17 cellular contexts compared by ENCODE assay signal in genomic region chr5:122259995-122260394, GRCh38. TPM values are rescaled to one million over a fixed set of nuclear protein-coding genes. Genes with fewer than 3 reads are reported as not detected.
A peak's percentile ranks its signal among the peaks of the same experiment; 100 is the strongest.
DNase-seq lines count a peak whose midpoint lies in the region; ATAC-seq and TF ChIP-seq lines count a peak whose summit lies in the region.
"Had no signal": no experiment of that assay in that cellular context is flagged by ENCODE, and none has a peak within 500 bp of the region (broad histone marks: within the 10 kb centered on the region; RNA-seq: fewer than 3 reads in every experiment).

No MANE protein-coding gene starts in this region.

- H4K20me1 ChIP-seq in SK-N-SH (ENCODE audit: insufficient read depth), result no peaks in the 10 kb centered on the region

- H3K4me1 ChIP-seq in SK-N-SH (ENCODE audit: control insufficient read depth in 1 of 2, insufficient read depth in 2 of 2, low read depth in 1 of 2, low read length in 1 of 2) (no peaks in the 10 kb centered on the region), aorta (ENCODE audit: control insufficient read depth in 1 of 2, insufficient read depth in 2 of 2, low read length in 2 of 2) (no peaks in the 10 kb centered on the region), A673 (ENCODE audit: insufficient read depth, low read length, poor library complexity, severe bottlenecking) (no peaks in the 10 kb centered on the region)
- H3K4me1 ChIP-seq: heart left ventricle, prostate gland had no signal

- H3K36me3 ChIP-seq in SK-N-SH (replicated peaks in 1 of 2; ENCODE audit: control insufficient read depth in 1 of 2, insufficient read depth in 2 of 2, low read length in 1 of 2) (no peaks in the 10 kb centered on the region), aorta (ENCODE audit: control insufficient read depth in 1 of 2, insufficient read depth in 2 of 2, low read length in 1 of 2) (no peaks in the 10 kb centered on the region), A673 (ENCODE audit: insufficient read depth, low read length, poor library complexity, severe bottlenecking) (no peaks in the 10 kb centered on the region)
- H3K36me3 ChIP-seq: heart left ventricle, prostate gland had no signal

- no peaks in the 10 kb centered on the region for H3K79me2 ChIP-seq in SK-N-SH (ENCODE audit: insufficient read depth)

- TF ChIP-seq EP300 in SK-N-SH (IDR thresholded peaks at IDR 0.05; ENCODE audit: borderline replicate concordance in 1 of 2, low read depth in 1 of 2, low read length in 1 of 2), result no peak

- no peaks in the 10 kb centered on the region for H3F3A ChIP-seq in SK-N-SH (replicated peaks; ENCODE audit: insufficient read depth)

- POLR2A ChIA-PET in SK-N-SH (lab: Yijun Ruan, JAX), result no interaction called here
- POLR2A ChIA-PET in A673 (lab: Charles Lee; ENCODE audit: low non-redundant PET), result no interaction called here

- H3K9me3 ChIP-seq in SK-N-SH (no peaks in the 10 kb centered on the region; the same call in 1 of the 2 replicates), aorta (ENCODE audit: control insufficient read depth, low read length) (peaks cover 1% of the 10 kb centered on the region), A673 (ENCODE audit: low read depth, low read length, poor library complexity, severe bottlenecking) (peaks cover 20% of the 10 kb centered on the region)
- H3K9me3 ChIP-seq: prostate gland had no signal

- DNase-seq in SK-N-SH (no peak), amniotic epithelial cell (ENCODE audit: low read depth) (peak; percentile 87), hepatic stellate cell (ENCODE audit: low spot score) (peak; percentile 2), aorta (peak in 1 of 2 donors; percentile 51), omental fat pad (ENCODE audit: low spot score) (no peak), A673 (ENCODE audit: low spot score) (no peak), GM19240 (ENCODE audit: insufficient read length, low spot score) (no peak)
- DNase-seq: activated CD8-positive, alpha-beta T cell treated with anti-CD3 and anti-CD28 coated beads, Interleukin-2, amount 10 ng/mL, durations not matched to agents 7 days and 5 days; activated naive CD4-positive, alpha-beta T cell treated with anti-CD3 and anti-CD28 coated beads, Interleukin-2, amount 10 ng/mL, durations not matched to agents 7 days and 5 days; cortex of kidney; heart left ventricle; NCI-H2081; NK-92 treated with Interleukin-12 subunit alpha and Interleukin-12 subunit beta, amount 100 ng/mL, for 24 hours; stimulated activated CD4-positive, alpha-beta T cell treated with anti-CD3 and anti-CD28 coated beads, Interleukin-4, amount 100 ng/mL, for 4 hours; T-cell had no signal

- CTCF ChIA-PET in SK-N-SH (lab: Yijun Ruan, JAX) (no interaction called here), A673 (lab: Charles Lee) (no interaction called here)

- no TSS peak for BruUV-seq in A673 (replicated peaks; lab: Mats Ljungman, UMichigan)

- H3K9me2 ChIP-seq in SK-N-SH, result no peaks in the 10 kb centered on the region

- no peak overlapping the region for H3K27ac ChIP-seq in SK-N-SH (ENCODE audit: low read depth in 2 of 2, low read length in 1 of 2)
- H3K27ac ChIP-seq in aorta (ENCODE audit: low read depth in 1 of 2, low read length in 2 of 2), result no peak overlapping the region
- H3K27ac ChIP-seq in A673 (ENCODE audit: low read depth, low read length, poor library complexity, severe bottlenecking), result no peak overlapping the region
- H3K27ac ChIP-seq: heart left ventricle, prostate gland had no signal

- intact Hi-C loops in aorta (cut with DNase I), result no loop called here
- intact Hi-C loops in A673 (cut with micrococcal nuclease; ENCODE audit: unreplicated experiment), result no loop called here

- no peak overlapping the region for H3K4me2 ChIP-seq in SK-N-SH

- no peaks in the 10 kb centered on the region for H3K27me3 ChIP-seq in SK-N-SH (ENCODE audit: insufficient read depth)
- H3K27me3 ChIP-seq in aorta (ENCODE audit: control insufficient read depth in 1 of 2, insufficient read depth in 2 of 2, low read length in 1 of 2), result no peaks in the 10 kb centered on the region
- H3K27me3 ChIP-seq in A673 (replicated peaks; ENCODE audit: insufficient read depth, low read depth, low read length, poor library complexity), result no peaks in the 10 kb centered on the region
- H3K27me3 ChIP-seq: heart left ventricle had no signal

- 14% methylated on average over 1 of the region's 3 CpGs for WGBS in SK-N-SH (ENCODE audit: low lambda C conversion rate)
- 5 to 11% methylated on average over 3 of the region's 3 CpGs for WGBS in aorta, 2 donors

- no peak for TF ChIP-seq RAD21 in SK-N-SH (IDR thresholded peaks at IDR 0.05; ENCODE audit: low read length)

- H2AFZ ChIP-seq in SK-N-SH (ENCODE audit: low read depth), result no peak overlapping the region

- ATAC-seq in SK-N-SH treated with all-trans-retinoic acid at 6 μM for 48 hours (peak; percentile 46; the same call in 1 of the 3 replicates), aorta (ENCODE audit: low FRiP score) (peak; percentile 56), omental fat pad (ENCODE audit: low FRiP score) (no peak)
- ATAC-seq: activated CD8-positive, alpha-beta T cell treated with anti-CD3 and anti-CD28 coated beads, Interleukin-2, amount 10 ng/mL, durations not matched to agents 7 days and 5 days; heart left ventricle; T-cell had no signal

- H3K4me3 ChIP-seq in SK-N-SH (ENCODE audit: low read depth in 2 of 2, low read length in 1 of 2), result no peak overlapping the region
- no peak overlapping the region for H3K4me3 ChIP-seq in aorta (ENCODE audit: low read length in 2 of 2)
- H3K4me3 ChIP-seq in A673 (ENCODE audit: low read depth, low read length, poor library complexity, severe bottlenecking), result no peak overlapping the region
- H3K4me3 ChIP-seq: heart left ventricle, prostate gland had no signal

- no peak overlapping the region for H3K9ac ChIP-seq in SK-N-SH

- TF ChIP-seq CTCF in SK-N-SH (IDR thresholded peaks at IDR 0.05), result no peak
- no peak for TF ChIP-seq CTCF in omental fat pad (IDR thresholded peaks at IDR 0.05)
- no peak for TF ChIP-seq CTCF in A673 (conservative IDR thresholded peaks at IDR 0.05; ENCODE audit: low read depth, low read length)

TF ChIP-seq in SK-N-SH treated with all-trans-retinoic acid at 6 μM for 48 hours, 23 proteins besides CTCF, POLR2A, EP300 and RAD21 (continues in another document):
- TF ChIP-seq SNAI2 (CRISPR knock-in tag; IDR thresholded peaks at IDR 0.05) (no peak), ZFP3 (CRISPR knock-in tag; IDR thresholded peaks at IDR 0.05) (no peak), ZNF565 (CRISPR knock-in tag; conservative IDR thresholded peaks at IDR 0.05; ENCODE audit: low read depth) (no peak), OSR1 (CRISPR knock-in tag; IDR thresholded peaks at IDR 0.05) (no peak), CSRNP3 (CRISPR knock-in tag; IDR thresholded peaks at IDR 0.05) (no peak), BACH2 (CRISPR knock-in tag; IDR thresholded peaks at IDR 0.05; ENCODE audit: borderline replicate concordance) (no peak)

TF ChIP-seq in SK-N-SH, 30 proteins besides CTCF, POLR2A, EP300 and RAD21:
- TF ChIP-seq EZH2phosphoT487 (IDR thresholded peaks at IDR 0.05; ENCODE audit: borderline replicate concordance, low read depth) (no peak), SMC3 (IDR thresholded peaks at IDR 0.05; ENCODE audit: low read depth, low read length) (no peak), FOXM1 (IDR thresholded peaks at IDR 0.05; ENCODE audit: low read depth) (no peak), GABPA (IDR thresholded peaks at IDR 0.05; ENCODE audit: low read depth) (no peak), FOSL2 (IDR thresholded peaks at IDR 0.05; ENCODE audit: borderline replicate concordance, low read depth) (no peak), NRF1 (IDR thresholded peaks at IDR 0.05; ENCODE audit: low read depth, low read length) (no peak), TCF12 (IDR thresholded peaks at IDR 0.05) (no peak), RCOR1 (IDR thresholded peaks at IDR 0.05; ENCODE audit: low read length) (no peak), TEAD4 (IDR thresholded peaks at IDR 0.05; ENCODE audit: borderline replicate concordance, insufficient read depth) (no peak), MXI1 (IDR thresholded peaks at IDR 0.05; ENCODE audit: low read depth, low read length) (no peak), RXRA (IDR thresholded peaks at IDR 0.05; ENCODE audit: borderline replicate concordance, low read depth) (no peak), PBX3 (IDR thresholded peaks at IDR 0.05) (no peak), MEF2A (IDR thresholded peaks at IDR 0.05; ENCODE audit: borderline replicate concordance, low read depth) (no peak), RFX5 (IDR thresholded peaks at IDR 0.05; ENCODE audit: low read length) (no peak), JUND (IDR thresholded peaks at IDR 0.05) (no peak), NFIC (IDR thresholded peaks at IDR 0.05; ENCODE audit: borderline replicate concordance) (no peak)

RNA-seq across cellular contexts. Expression of gene SNCAIP, which starts 52.0 kb away (rescaled TPM):
- polyA plus RNA-seq in SK-N-SH (2012; rRNA removed), result 0.08 TPM in 1 of 2 replicates, not detected in the other
- 0.08 and 0.09 TPM in 2 replicates for polyA plus RNA-seq in SK-N-SH (2012; cell fraction: cytosol; rRNA removed)
- 0.04 and 0.06 TPM in 2 replicates for polyA plus RNA-seq in SK-N-SH (2012; cell fraction: nucleus; rRNA removed)
- 10 to 100 TPM in 1 of 2 donors, 1 to 10 TPM in 1; 9.7 to 14.7 TPM for total RNA-seq in aorta
- 1 to 10 TPM; 3.6 to 8.4 TPM for polyA plus RNA-seq in aorta
- total RNA-seq in omental fat pad, result 10 to 100 TPM; 11.5 to 36.3 (median 15.2) TPM
- total RNA-seq in A673 (2021), result not detected in 2 replicates
- total RNA-seq: activated CD8-positive, alpha-beta T cell treated with anti-CD3 and anti-CD28 coated beads, Interleukin-2, amount 10 ng/mL, durations not matched to agents 7 days and 5 days; T-cell had no signal

Comparison
In these comparisons a context has a peak if more than half of its experiments do, and no peak if none do; other contexts are left out.
1. DNase-seq: peak in amniotic epithelial cell (single experiment) and hepatic stellate cell (single experiment); none in SK-N-SH (single experiment), omental fat pad (single experiment), A673 (single experiment) and GM19240 (single experiment).